ENCODE assay signal across 13 cellular contexts in genomic region chr12:46523446-46523845, GRCh38.
DNase-seq lines count a peak whose midpoint lies in the region; ATAC-seq and FAIRE-seq lines count a peak whose summit lies in the region.
"Had no signal": no experiment of that assay in that cellular context is flagged by ENCODE, and none has a peak within 500 bp of the region (broad histone marks: within the 10 kb centered on the region; RNA-seq: fewer than 3 reads in every experiment).

No MANE protein-coding gene starts in this region.

- peak; percentile 66 for DNase-seq in activated CD4-positive, alpha-beta T cell treated with anti-CD3 and anti-CD28 coated beads, Interleukin-2, amount 10 ng/mL, durations not matched to agents 24 days and 14 days
- no peak for DNase-seq in activated CD4-positive, alpha-beta T cell treated with anti-CD3 and anti-CD28 coated beads, Interleukin-2, amount 50 U/mL, for 48 hours
- DNase-seq in RKO (ENCODE audit: low spot score) (peak; percentile 78), epithelial cell of prostate (ENCODE audit: low read depth, low spot score) (no peak), small intestine (no peak), NCI-H2081 (lab: John Stamatoyannopoulos, UW) (no peak), urothelium cell line (ENCODE audit: low spot score) (no peak)
- DNase-seq: KG1, NCI-H510A treated with DMSO at 0.1 percent for 48 hours, retina had no signal

- no peaks in the 10 kb centered on the region for H3K36me3 ChIP-seq in small intestine (ENCODE audit: control insufficient read depth in 2 of 2, insufficient read depth in 2 of 2, low read length in 2 of 2)
- H3K36me3 ChIP-seq: adrenal gland had no signal

- ATAC-seq in GM21576 (IDR thresholded peaks at IDR 0.05; ENCODE audit: unreplicated experiment) = no peak

- peak overlapping the region in 1 of 2 donors; percentile 10 for H3K4me3 ChIP-seq in small intestine (ENCODE audit: low read depth in 1 of 2, low read length in 2 of 2)
- H3K4me3 ChIP-seq: adrenal gland had no signal

- no peak for FAIRE-seq in small intestine (lab: Jason Lieb, UNC)
- no peak for FAIRE-seq in urothelium cell line (lab: Jason Lieb, UNC)
- FAIRE-seq: GM19239 had no signal

- no peaks in the 10 kb centered on the region for H3K27me3 ChIP-seq in small intestine (ENCODE audit: control insufficient read depth in 2 of 2, insufficient read depth in 2 of 2, low read length in 2 of 2)
- H3K27me3 ChIP-seq: adrenal gland had no signal

- no peaks in the 10 kb centered on the region for H3K9me3 Mint-ChIP-seq in activated CD4-positive, alpha-beta T cell treated with anti-CD3 and anti-CD28 coated beads, Interleukin-2, amount 10 ng/mL, durations not matched to agents 24 days and 14 days

- H3K27ac ChIP-seq in epithelial cell of prostate (peak overlapping the region; percentile 77), small intestine (ENCODE audit: low read depth in 1 of 2, low read length in 1 of 2) (peak overlapping the region; percentile 20 to 27)

- H3K27me3 Mint-ChIP-seq in activated CD4-positive, alpha-beta T cell treated with anti-CD3 and anti-CD28 coated beads, Interleukin-2, amount 10 ng/mL, durations not matched to agents 24 days and 14 days = no peaks in the 10 kb centered on the region

- peaks cover 57% of the 10 kb centered on the region for H3K4me1 Mint-ChIP-seq in activated CD4-positive, alpha-beta T cell treated with anti-CD3 and anti-CD28 coated beads, Interleukin-2, amount 10 ng/mL, durations not matched to agents 24 days and 14 days

- WGBS in small intestine, 3 donors = 66 to 74% (median 74%) methylated on average over 2 of the region's 2 CpGs

- intact Hi-C loops in activated CD4-positive, alpha-beta T cell treated with anti-CD3 and anti-CD28 coated beads, Interleukin-2, amount 10 ng/mL, durations not matched to agents 24 days and 14 days (cut with micrococcal nuclease) = no loop called here

- peak overlapping the region; percentile 76 for H3K4me3 Mint-ChIP-seq in activated CD4-positive, alpha-beta T cell treated with anti-CD3 and anti-CD28 coated beads, Interleukin-2, amount 10 ng/mL, durations not matched to agents 24 days and 14 days

- no peaks in the 10 kb centered on the region for H3K9me3 ChIP-seq in small intestine (ENCODE audit: control insufficient read depth, low read depth)
- H3K9me3 ChIP-seq: adrenal gland had no signal

- H3K4me1 ChIP-seq in small intestine (ENCODE audit: control insufficient read depth in 2 of 2, insufficient read depth in 1 of 2, low read depth in 1 of 2, low read length in 1 of 2) = peaks cover 3 to 4% of the 10 kb centered on the region in 2 donors

- H3K27ac Mint-ChIP-seq in activated CD4-positive, alpha-beta T cell treated with anti-CD3 and anti-CD28 coated beads, Interleukin-2, amount 10 ng/mL, durations not matched to agents 24 days and 14 days = peak overlapping the region; percentile 94

- peaks cover 16% of the 10 kb centered on the region for H3K36me3 Mint-ChIP-seq in activated CD4-positive, alpha-beta T cell treated with anti-CD3 and anti-CD28 coated beads, Interleukin-2, amount 10 ng/mL, durations not matched to agents 24 days and 14 days (ENCODE audit: low read depth)

Comparison
In these comparisons a context has a peak if more than half of its experiments do, and no peak if none do; other contexts are left out.
1. DNase-seq: peak in activated CD4-positive, alpha-beta T cell treated with anti-CD3 and anti-CD28 coated beads, Interleukin-2, amount 10 ng/mL, durations not matched to agents 24 days and 14 days (single experiment) and RKO (single experiment); none in activated CD4-positive, alpha-beta T cell treated with anti-CD3 and anti-CD28 coated beads, Interleukin-2, amount 50 U/mL, for 48 hours (0 of 2), epithelial cell of prostate (single experiment), small intestine (single experiment), NCI-H2081 (0 of 2) and urothelium cell line (single experiment).